1 cellular context compared by ENCODE assay signal in genomic region chr3:66220602-66221377, GRCh38.
TF ChIP-seq lines count a peak whose summit lies in the region.

SLC25A26 (plus strand) TSS chr3:66221001; CDS start chr3:66221095, 94 bp downstream.

TF ChIP-seq in HEK293, 187 proteins besides CTCF, POLR2A, EP300 and RAD21 (continued from another document):
- TF ChIP-seq ZBTB6 (tag by site-specific recombination; IDR thresholded peaks at IDR 0.05) = no peak
- TF ChIP-seq ZNF114 (tag by site-specific recombination; IDR thresholded peaks at IDR 0.05) = no peak
- no peak for TF ChIP-seq ZNF292 (tag by site-specific recombination; IDR thresholded peaks at IDR 0.05; ENCODE audit: borderline replicate concordance, low read depth)
- no peak for TF ChIP-seq ZNF133 (tag by site-specific recombination; IDR thresholded peaks at IDR 0.05)
- TF ChIP-seq ZNF521 (tag by site-specific recombination; IDR thresholded peaks at IDR 0.05) = no peak
- no peak for TF ChIP-seq BCL11B (tag by site-specific recombination; IDR thresholded peaks at IDR 0.05; ENCODE audit: low read depth)
- TF ChIP-seq ZNF37A (tag by site-specific recombination; IDR thresholded peaks at IDR 0.05) = no peak
- TF ChIP-seq ZNF394 (tag by site-specific recombination; IDR thresholded peaks at IDR 0.05; ENCODE audit: borderline replicate concordance) = no peak
- no peak for TF ChIP-seq ZNF132 (tag by site-specific recombination; IDR thresholded peaks at IDR 0.05; ENCODE audit: borderline replicate concordance)
- TF ChIP-seq KLF7 (tag by site-specific recombination; IDR thresholded peaks at IDR 0.05; ENCODE audit: borderline replicate concordance) = no peak
- no peak for TF ChIP-seq ZNF707 (tag by site-specific recombination; IDR thresholded peaks at IDR 0.05)
- TF ChIP-seq ZSCAN23 (tag by site-specific recombination; IDR thresholded peaks at IDR 0.05) = no peak
- TF ChIP-seq ZNF16 (tag by site-specific recombination; IDR thresholded peaks at IDR 0.05; ENCODE audit: low read depth) = no peak
- TF ChIP-seq ZNF10 (tag by site-specific recombination; IDR thresholded peaks at IDR 0.05) = no peak
- no peak for TF ChIP-seq ZNF670 (tag by site-specific recombination; IDR thresholded peaks at IDR 0.05; ENCODE audit: low read depth)
- TF ChIP-seq ZSCAN16 (tag by site-specific recombination; IDR thresholded peaks at IDR 0.05) = no peak
- no peak for TF ChIP-seq ZNF157 (tag by site-specific recombination; IDR thresholded peaks at IDR 0.05)
- TF ChIP-seq REST (tag by site-specific recombination; IDR thresholded peaks at IDR 0.05) = no peak
- TF ChIP-seq ZNF214 (tag by site-specific recombination; IDR thresholded peaks at IDR 0.05; ENCODE audit: borderline replicate concordance) = no peak
- TF ChIP-seq ZNF701 (tag by site-specific recombination; IDR thresholded peaks at IDR 0.05) = no peak
- TF ChIP-seq ZNF2 (tag by site-specific recombination; IDR thresholded peaks at IDR 0.05) = no peak
- TF ChIP-seq ZXDB (tag by site-specific recombination; IDR thresholded peaks at IDR 0.05) = peak; percentile 62; the same call in 1 of the 2 replicates
- no peak for TF ChIP-seq ZNF843 (tag by site-specific recombination; IDR thresholded peaks at IDR 0.05)
- no peak for TF ChIP-seq ZNF423 (tag by site-specific recombination; IDR thresholded peaks at IDR 0.05)
- TF ChIP-seq ELK4 (IDR thresholded peaks at IDR 0.05; ENCODE audit: borderline replicate concordance, low read depth, low read length) = no peak
- TF ChIP-seq ZNF549 (tag by site-specific recombination; IDR thresholded peaks at IDR 0.05) = no peak
- TF ChIP-seq RBAK (tag by site-specific recombination; IDR thresholded peaks at IDR 0.05) = no peak
- no peak for TF ChIP-seq ZNF280C (tag by site-specific recombination; IDR thresholded peaks at IDR 0.05)
- TF ChIP-seq HOXD13 (CRISPR knock-in tag; IDR thresholded peaks at IDR 0.05; ENCODE audit: borderline replicate concordance) = no peak
- TF ChIP-seq ZNF138 (tag by site-specific recombination; IDR thresholded peaks at IDR 0.05; ENCODE audit: borderline replicate concordance) = no peak
- TF ChIP-seq KLF9 (tag by site-specific recombination; IDR thresholded peaks at IDR 0.05; ENCODE audit: low read depth) = peak; percentile 78
- no peak for TF ChIP-seq AEBP2 (tag by site-specific recombination; IDR thresholded peaks at IDR 0.05; ENCODE audit: borderline replicate concordance)
- no peak for TF ChIP-seq MZF1 (tag by site-specific recombination; IDR thresholded peaks at IDR 0.05; ENCODE audit: borderline replicate concordance)
- TF ChIP-seq ZNF600 (tag by site-specific recombination; IDR thresholded peaks at IDR 0.05) = peak; percentile 73; the same call in 1 of the 2 replicates
- peak; percentile 49; the same call in 1 of the 2 replicates for TF ChIP-seq ZFP37 (tag by site-specific recombination; IDR thresholded peaks at IDR 0.05)
- no peak for TF ChIP-seq TRIM28 (IDR thresholded peaks at IDR 0.05; ENCODE audit: borderline replicate concordance, low read length)
- no peak for TF ChIP-seq ZNF449 (tag by site-specific recombination; IDR thresholded peaks at IDR 0.05)
- TF ChIP-seq REPIN1 (tag by site-specific recombination; IDR thresholded peaks at IDR 0.05; ENCODE audit: low read depth) = no peak
- TF ChIP-seq ZNF19 (tag by site-specific recombination; IDR thresholded peaks at IDR 0.05; ENCODE audit: low read depth) = no peak
- no peak for TF ChIP-seq ZSCAN4 (tag by site-specific recombination; IDR thresholded peaks at IDR 0.05)
- TF ChIP-seq KLF17 (tag by site-specific recombination; IDR thresholded peaks at IDR 0.05) = no peak; the same call in 1 of the 2 replicates
- no peak for TF ChIP-seq ZNF571 (tag by site-specific recombination; IDR thresholded peaks at IDR 0.05)
- no peak for TF ChIP-seq HOXA7 (CRISPR knock-in tag; IDR thresholded peaks at IDR 0.05; ENCODE audit: borderline replicate concordance)
- TF ChIP-seq ZNF473 (tag by site-specific recombination; IDR thresholded peaks at IDR 0.05) = no peak
- no peak for TF ChIP-seq ZNF488 (tag by site-specific recombination; IDR thresholded peaks at IDR 0.05)
